8 cellular contexts compared by ENCODE assay signal in genomic region chr13:21176982-21177284, GRCh38. TPM values are rescaled to one million over a fixed set of nuclear protein-coding genes. Genes with fewer than 3 reads are reported as not detected.
A peak's percentile ranks its signal among the peaks of the same experiment; 100 is the strongest.
DNase-seq lines count a peak whose midpoint lies in the region; ATAC-seq and TF ChIP-seq lines count a peak whose summit lies in the region.

No MANE protein-coding gene starts in this region.

- intact Hi-C loops in colonic mucosa (cut with DNase I), result no loop called here

- DNase-seq in LNCaP clone FGC (ENCODE audit: low read depth), result no peak
- no peak for DNase-seq in colonic mucosa
- no peak for DNase-seq in kidney glomerular epithelial cell (lab: John Stamatoyannopoulos, UW)
- DNase-seq in T-helper 9 cell, result no peak
- no peak for DNase-seq in LoVo (ENCODE audit: low spot score)

- peak overlapping the region; percentile 97 for H3K27ac ChIP-seq in colonic mucosa
- peak overlapping the region; percentile 84 for H3K27ac ChIP-seq in muscle layer of duodenum (ENCODE audit: low read length)

- no peaks in the 10 kb centered on the region for H3K36me3 ChIP-seq in colonic mucosa
- H3K36me3 ChIP-seq in muscle layer of duodenum (ENCODE audit: control insufficient read depth in 1 of 2, insufficient read depth in 2 of 2, low read length in 2 of 2), result no peaks in the 10 kb centered on the region

- H3K9me3 ChIP-seq in colonic mucosa (no peaks in the 10 kb centered on the region), muscle layer of duodenum (ENCODE audit: control insufficient read depth in 1 of 2, low read length in 2 of 2) (no peaks in the 10 kb centered on the region)

- peak overlapping the region; percentile 68 for H3K4me3 ChIP-seq in LNCaP clone FGC (ENCODE audit: low read depth, low read length)
- peak overlapping the region; percentile 90 for H3K4me3 ChIP-seq in colonic mucosa
- H3K4me3 ChIP-seq in muscle layer of duodenum (ENCODE audit: low read depth in 1 of 2, low read length in 2 of 2), result peak overlapping the region; percentile 69 to 98

- H3K4me1 ChIP-seq in colonic mucosa (peaks cover 8% of the 10 kb centered on the region), muscle layer of duodenum (ENCODE audit: control insufficient read depth in 1 of 2, insufficient read depth in 2 of 2, low read length in 2 of 2) (peaks cover 0 to 10% of the 10 kb centered on the region in 2 donors)

- TF ChIP-seq CTCF in LNCaP clone FGC (IDR thresholded peaks at IDR 0.05; ENCODE audit: control insufficient read depth, extremely low read depth, insufficient read depth) (no peak), colonic mucosa (IDR thresholded peaks at IDR 0.05) (no peak)

- ATAC-seq in GM18499 (IDR thresholded peaks at IDR 0.05; ENCODE audit: insufficient read depth, unreplicated experiment) (peak; percentile 1), GM21723 (IDR thresholded peaks at IDR 0.05; ENCODE audit: unreplicated experiment) (peak; percentile 38)

- no peaks in the 10 kb centered on the region for H3K27me3 ChIP-seq in colonic mucosa
- no peaks in the 10 kb centered on the region for H3K27me3 ChIP-seq in muscle layer of duodenum (ENCODE audit: low read depth, low read length)

- peak overlapping the region; percentile 80 to 97 for H3K9ac ChIP-seq in colonic mucosa (ENCODE audit: low read depth in 2 of 2, low read length in 2 of 2)

RNA-seq across cellular contexts. Expression of gene MRPL57, which starts 0.5 kb away (rescaled TPM):
- 10 to 100 TPM; 18.3 to 25.2 TPM for total RNA-seq in colonic mucosa

RNA-seq across cellular contexts. Expression of gene SKA3, which starts 0.6 kb away (rescaled TPM):
- total RNA-seq in colonic mucosa, result 10 to 100 TPM in 1 of 2 donors, 1 to 10 TPM in 1; 6.2 to 18.1 TPM

RNA-seq across cellular contexts. Expression of gene SAP18, which starts 37.0 kb away (rescaled TPM):
- 100 to 1,000 TPM; 220 to 251 TPM for total RNA-seq in colonic mucosa
